ENCODE assay signal across 1 cellular context in the genomic region with DNA sequence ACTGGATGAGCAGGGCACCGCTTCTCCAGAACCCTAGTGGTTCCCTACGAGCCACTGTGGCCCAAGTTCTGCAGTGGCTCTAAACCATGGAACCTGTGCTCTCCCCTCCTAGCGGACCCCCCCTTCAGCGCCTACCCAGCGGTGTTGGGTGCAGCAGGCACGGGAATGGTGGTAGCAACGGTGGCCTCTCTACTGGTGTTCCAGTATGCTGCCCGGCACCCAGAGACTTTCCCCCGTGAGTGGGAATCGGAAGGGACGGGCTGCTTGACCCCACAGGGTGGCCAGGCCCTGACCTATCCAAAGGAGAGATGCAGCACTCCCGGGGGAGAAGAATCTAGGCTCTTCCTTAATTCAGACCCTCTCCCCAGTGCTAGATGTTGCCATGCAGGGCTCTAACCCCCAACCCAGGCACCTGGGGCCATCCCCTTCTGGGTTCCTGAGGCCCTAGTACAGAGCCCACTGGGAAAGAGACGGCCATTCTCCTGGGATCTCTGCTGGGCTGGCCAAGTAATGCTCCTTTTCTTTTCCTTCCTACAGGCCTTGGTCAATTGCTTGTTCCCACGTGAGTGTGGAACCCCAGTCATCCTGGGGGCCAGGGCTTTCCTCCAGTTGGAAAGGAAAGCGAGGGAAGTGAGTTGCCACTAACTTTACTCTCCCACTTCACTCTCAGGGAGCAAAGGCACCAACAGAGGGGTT.
TF ChIP-seq lines count a peak whose summit lies in the region.

No MANE protein-coding gene starts in this region.

TF ChIP-seq in WTC11, 78 proteins besides CTCF, POLR2A, EP300 and RAD21:
- no peak for TF ChIP-seq ZNF219 (CRISPR knock-in tag; IDR thresholded peaks at IDR 0.05; ENCODE audit: borderline replicate concordance)
- TF ChIP-seq, protein P1, sequence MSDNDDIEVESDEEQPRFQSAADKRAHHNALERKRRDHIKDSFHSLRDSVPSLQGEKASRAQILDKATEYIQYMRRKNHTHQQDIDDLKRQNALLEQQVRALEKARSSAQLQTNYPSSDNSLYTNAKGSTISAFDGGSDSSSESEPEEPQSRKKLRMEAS (CRISPR knock-in tag; IDR thresholded peaks at IDR 0.05), result no peak
- no peak for TF ChIP-seq NFATC4 (CRISPR knock-in tag; IDR thresholded peaks at IDR 0.05)
- TF ChIP-seq, protein P2, sequence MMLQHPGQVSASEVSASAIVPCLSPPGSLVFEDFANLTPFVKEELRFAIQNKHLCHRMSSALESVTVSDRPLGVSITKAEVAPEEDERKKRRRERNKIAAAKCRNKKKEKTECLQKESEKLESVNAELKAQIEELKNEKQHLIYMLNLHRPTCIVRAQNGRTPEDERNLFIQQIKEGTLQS (CRISPR knock-in tag; conservative IDR thresholded peaks at IDR 0.05), result no peak
- TF ChIP-seq GTF2I (CRISPR knock-in tag; conservative IDR thresholded peaks at IDR 0.05), result no peak
